1 cellular context compared by ENCODE assay signal in genomic region chr12:69468237-69469026, GRCh38.
TF ChIP-seq lines count a peak whose summit lies in the region.

No MANE protein-coding gene starts in this region.

TF ChIP-seq in HepG2, 621 proteins besides CTCF, POLR2A, EP300 and RAD21 (continued from another document):
- TF ChIP-seq CSRNP1 (CRISPR knock-in tag; IDR thresholded peaks at IDR 0.05) (no peak), GPN1 (CRISPR knock-in tag; IDR thresholded peaks at IDR 0.05; ENCODE audit: borderline replicate concordance) (no peak)
